In the genomic region with DNA sequence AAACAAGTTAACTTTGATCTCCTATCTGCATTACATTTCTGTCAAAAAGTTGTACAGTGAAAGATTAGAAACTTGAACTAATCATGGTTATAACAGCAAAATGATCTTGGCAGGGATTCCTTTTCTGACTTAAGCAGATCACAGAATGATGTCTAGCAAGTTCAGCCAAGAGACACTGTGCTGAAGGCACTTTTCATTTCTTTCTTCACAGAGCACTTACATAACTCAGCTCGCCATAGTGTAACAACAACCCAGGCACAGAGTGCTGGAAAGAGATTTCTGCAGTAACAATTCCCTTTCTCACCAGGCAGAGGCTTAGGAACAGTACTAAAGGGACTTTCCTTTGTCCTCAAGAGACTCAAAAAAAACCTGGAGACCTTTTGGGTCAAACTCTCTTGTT, we compare ENCODE assay signal across 18 cellular contexts.
"Had no signal": no experiment of that assay in that cellular context is flagged by ENCODE, and none has a peak within 500 bp of the region (broad histone marks: within the 10 kb centered on the region; RNA-seq: fewer than 3 reads in every experiment).

No MANE protein-coding gene starts in this region.

- H3K27me3 ChIP-seq: ascending aorta, neutrophil, stomach, thyroid gland, vagina had no signal

- H3K4me3 ChIP-seq: ascending aorta, coronary artery, lower lobe of right lung, stomach, thyroid gland, vagina had no signal

- DNase-seq: activated CD4-positive, alpha-beta T cell treated with anti-CD3 and anti-CD28 coated beads, Interleukin-2, amount 10 ng/mL, durations not matched to agents 7 days and 5 days; activated CD4-positive, CD25-positive, alpha-beta regulatory T cell; activated gamma-delta T cell; activated T-cell treated with anti-CD3 and anti-CD28 coated beads, Interleukin-2, amount 50 U/mL, for 1 hour; effector CD4-positive, alpha-beta T cell; foreskin melanocyte; islet precursor cell; lower lobe of right lung; naive B cell; posterior cingulate gyrus; small intestine; stomach; T-helper 2 cell; thyroid gland had no signal

- H3K36me3 ChIP-seq: ascending aorta, lower lobe of right lung, neutrophil, stomach, thyroid gland, vagina had no signal

- H3K4me1 ChIP-seq: ascending aorta, lower lobe of right lung, thyroid gland, vagina had no signal

- H3K9me3 ChIP-seq: lower lobe of right lung, neutrophil, thyroid gland, vagina had no signal
